1 cellular context compared by ENCODE assay signal in the genomic region with DNA sequence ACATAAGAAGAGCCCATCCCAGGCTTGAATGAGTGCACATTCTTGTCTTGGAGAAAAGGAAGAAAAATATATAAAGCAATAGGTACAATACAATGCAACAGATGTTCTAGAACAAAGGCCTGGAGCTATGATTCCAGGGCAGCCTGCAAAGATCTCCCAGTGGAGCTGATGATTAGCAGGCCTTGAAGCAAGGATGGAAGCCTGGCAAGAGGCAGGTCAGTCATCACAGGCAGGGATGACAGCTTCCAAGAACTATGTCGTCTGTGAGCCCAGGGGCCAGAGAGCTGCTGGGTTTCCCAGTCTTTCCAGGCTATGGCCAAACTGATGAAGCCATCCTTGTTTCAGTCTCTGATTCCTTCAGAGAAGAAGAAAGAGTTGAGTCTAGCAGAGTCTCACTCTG.
TF ChIP-seq lines count a peak whose summit lies in the region.

No MANE protein-coding gene starts in this region.

TF ChIP-seq in IMR-90, 13 proteins besides CTCF, POLR2A, EP300 and RAD21 (continued from another document):
- TF ChIP-seq NFE2L2 (IDR thresholded peaks at IDR 0.05; ENCODE audit: low read depth, low read length) (no peak), RFX5 (IDR thresholded peaks at IDR 0.05; ENCODE audit: low read depth, low read length) (no peak), CHD1 (IDR thresholded peaks at IDR 0.05; ENCODE audit: low read depth, low read length) (no peak), MAZ (IDR thresholded peaks at IDR 0.05; ENCODE audit: borderline replicate concordance, low read depth, low read length) (no peak), MAFK (IDR thresholded peaks at IDR 0.05; ENCODE audit: low read depth, low read length) (no peak), CEBPB (IDR thresholded peaks at IDR 0.05; ENCODE audit: low read depth, low read length) (no peak), MXI1 (IDR thresholded peaks at IDR 0.05; ENCODE audit: borderline replicate concordance, low read depth, low read length) (no peak), USF2 (IDR thresholded peaks at IDR 0.05; ENCODE audit: low read depth, low read length) (no peak), SMC3 (IDR thresholded peaks at IDR 0.05; ENCODE audit: low read depth, low read length) (no peak)
- TF ChIP-seq, protein P1, sequence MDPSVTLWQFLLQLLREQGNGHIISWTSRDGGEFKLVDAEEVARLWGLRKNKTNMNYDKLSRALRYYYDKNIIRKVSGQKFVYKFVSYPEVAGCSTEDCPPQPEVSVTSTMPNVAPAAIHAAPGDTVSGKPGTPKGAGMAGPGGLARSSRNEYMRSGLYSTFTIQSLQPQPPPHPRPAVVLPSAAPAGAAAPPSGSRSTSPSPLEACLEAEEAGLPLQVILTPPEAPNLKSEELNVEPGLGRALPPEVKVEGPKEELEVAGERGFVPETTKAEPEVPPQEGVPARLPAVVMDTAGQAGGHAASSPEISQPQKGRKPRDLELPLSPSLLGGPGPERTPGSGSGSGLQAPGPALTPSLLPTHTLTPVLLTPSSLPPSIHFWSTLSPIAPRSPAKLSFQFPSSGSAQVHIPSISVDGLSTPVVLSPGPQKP (IDR thresholded peaks at IDR 0.05; ENCODE audit: borderline replicate concordance, low read depth, low read length): no peak
